Comparison of ENCODE assay signal across 8 cellular contexts in the genomic region with DNA sequence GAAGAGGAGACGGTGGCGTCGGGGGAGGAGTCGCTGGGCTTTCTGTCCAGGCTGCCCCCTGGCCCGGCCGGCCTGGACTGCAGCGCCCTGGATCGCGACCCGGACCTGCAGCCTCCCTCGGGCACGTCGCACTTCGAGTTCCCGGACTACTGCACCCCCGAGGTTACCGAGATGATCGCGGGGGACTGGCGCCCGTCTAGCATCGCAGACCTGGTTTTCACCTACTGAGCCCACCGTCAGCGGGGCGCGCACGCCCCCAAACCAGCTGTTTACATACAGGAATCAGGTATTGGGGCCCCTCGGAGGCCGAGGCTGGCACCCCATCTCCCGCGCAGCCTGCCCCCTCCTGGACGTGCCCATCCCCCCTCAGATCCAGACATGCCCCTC. TPM values are rescaled to one million over a fixed set of nuclear protein-coding genes. Genes with fewer than 3 reads are reported as not detected.
DNase-seq lines count a peak whose midpoint lies in the region; ATAC-seq and TF ChIP-seq lines count a peak whose summit lies in the region.

No MANE protein-coding gene starts in this region.

- H3K9me3 Mint-ChIP-seq in activated naive CD8-positive, alpha-beta T cell treated with anti-CD3 and anti-CD28 coated beads for 36 hours = no peaks in the 10 kb centered on the region
- H3K9me3 Mint-ChIP-seq in stimulated activated effector memory CD8-positive, alpha-beta T cell treated with anti-CD3 and anti-CD28 coated beads, Interleukin-12 subunit alpha, Interleukin-12 subunit beta, amount 100 ng/mL, for 72 hours = no peaks in the 10 kb centered on the region

- peak overlapping the region; percentile 54 for H3K9ac ChIP-seq in iPS-15b (ENCODE audit: low read depth, low read length)

- no peaks in the 10 kb centered on the region for H3K27me3 Mint-ChIP-seq in activated naive CD8-positive, alpha-beta T cell treated with anti-CD3 and anti-CD28 coated beads for 36 hours

- H3K27ac ChIP-seq in HL-60 (replicated peaks) = peak overlapping the region; percentile 67

- H3K4me3 ChIP-seq in HL-60 (replicated peaks; ENCODE audit: insufficient read depth, low read length) (peak overlapping the region; percentile 78), iPS-15b (ENCODE audit: low read depth, low read length) (peak overlapping the region; percentile 80)

- ATAC-seq in stimulated activated effector memory CD8-positive, alpha-beta T cell treated with anti-CD3 and anti-CD28 coated beads, Interleukin-12 subunit alpha, Interleukin-12 subunit beta, amount 100 ng/mL, for 72 hours = no peak
- no peak for ATAC-seq in HG02973 (IDR thresholded peaks at IDR 0.05; ENCODE audit: unreplicated experiment)

- peaks cover 35% of the 10 kb centered on the region for H3K4me1 Mint-ChIP-seq in activated naive CD8-positive, alpha-beta T cell treated with anti-CD3 and anti-CD28 coated beads for 36 hours
- H3K4me1 Mint-ChIP-seq in stimulated activated effector memory CD8-positive, alpha-beta T cell treated with anti-CD3 and anti-CD28 coated beads, Interleukin-12 subunit alpha, Interleukin-12 subunit beta, amount 100 ng/mL, for 72 hours = peaks cover 29% of the 10 kb centered on the region

- H3K27me3 ChIP-seq in HL-60 (ENCODE audit: insufficient read depth, poor library complexity, severe bottlenecking) = no peaks in the 10 kb centered on the region
- no peaks in the 10 kb centered on the region for H3K27me3 ChIP-seq in iPS-15b (ENCODE audit: control insufficient read depth, insufficient read depth, low read length)

- peaks cover 21% of the 10 kb centered on the region for H3K4me1 ChIP-seq in iPS-15b (ENCODE audit: control insufficient read depth, insufficient read depth, low read length)

- peak overlapping the region; percentile 81 for H3K27ac Mint-ChIP-seq in activated naive CD8-positive, alpha-beta T cell treated with anti-CD3 and anti-CD28 coated beads for 36 hours
- H3K27ac Mint-ChIP-seq in stimulated activated effector memory CD8-positive, alpha-beta T cell treated with anti-CD3 and anti-CD28 coated beads, Interleukin-12 subunit alpha, Interleukin-12 subunit beta, amount 100 ng/mL, for 72 hours = no peak overlapping the region

- DNase-seq in Ammon's horn (ENCODE audit: low spot score) (peak; percentile 33), HL-60 (ENCODE audit: low read depth in 1 of 2, low spot score in 1 of 2) (no peak), NCI-H187 treated with DMSO at 0.1 percent for 48 hours (lab: John Stamatoyannopoulos, UW) (no peak), dedifferentiated amniotic fluid mesenchymal stem cell (ENCODE audit: extremely low spot score) (no peak)
- no peak for DNase-seq in activated naive CD8-positive, alpha-beta T cell treated with anti-CD3 and anti-CD28 coated beads for 36 hours
- peak; percentile 14 to 68 for DNase-seq in stimulated activated effector memory CD8-positive, alpha-beta T cell treated with anti-CD3 and anti-CD28 coated beads, Interleukin-12 subunit alpha, Interleukin-12 subunit beta, amount 100 ng/mL, for 72 hours (ENCODE audit: low spot score in 2 of 2)

- H3K9me3 ChIP-seq in iPS-15b (ENCODE audit: control insufficient read depth, insufficient read depth, low read length) = no peaks in the 10 kb centered on the region

- H3K36me3 ChIP-seq in iPS-15b (ENCODE audit: control insufficient read depth, insufficient read depth, low read length) = no peaks in the 10 kb centered on the region

- TF ChIP-seq CTCF in HL-60 (IDR thresholded peaks at IDR 0.05; ENCODE audit: insufficient read depth, low read length) = no peak

- peaks cover 11% of the 10 kb centered on the region for H3K36me3 Mint-ChIP-seq in activated naive CD8-positive, alpha-beta T cell treated with anti-CD3 and anti-CD28 coated beads for 36 hours
- peaks cover 20% of the 10 kb centered on the region for H3K36me3 Mint-ChIP-seq in stimulated activated effector memory CD8-positive, alpha-beta T cell treated with anti-CD3 and anti-CD28 coated beads, Interleukin-12 subunit alpha, Interleukin-12 subunit beta, amount 100 ng/mL, for 72 hours

- H3K4me3 Mint-ChIP-seq in activated naive CD8-positive, alpha-beta T cell treated with anti-CD3 and anti-CD28 coated beads for 36 hours = peak overlapping the region; percentile 83
- peak overlapping the region; percentile 78 for H3K4me3 Mint-ChIP-seq in stimulated activated effector memory CD8-positive, alpha-beta T cell treated with anti-CD3 and anti-CD28 coated beads, Interleukin-12 subunit alpha, Interleukin-12 subunit beta, amount 100 ng/mL, for 72 hours

RNA-seq across cellular contexts. Expression of a gene that starts 1.3 kb away (rescaled TPM):
- 10 to 100 TPM; 13.1 to 13.3 TPM for total RNA-seq in activated naive CD8-positive, alpha-beta T cell treated with anti-CD3 and anti-CD28 coated beads for 36 hours

RNA-seq across cellular contexts. Expression of a gene that starts 20.3 kb away (rescaled TPM):
- 10 to 100 TPM; 11.2 to 12.6 TPM for total RNA-seq in activated naive CD8-positive, alpha-beta T cell treated with anti-CD3 and anti-CD28 coated beads for 36 hours

RNA-seq across cellular contexts. Expression of a gene that starts 29.3 kb away (rescaled TPM):
- 10 to 100 TPM; 23.3 to 24.5 TPM for total RNA-seq in activated naive CD8-positive, alpha-beta T cell treated with anti-CD3 and anti-CD28 coated beads for 36 hours

RNA-seq across cellular contexts. Expression of a gene that starts 36.1 kb away (rescaled TPM):
- total RNA-seq in activated naive CD8-positive, alpha-beta T cell treated with anti-CD3 and anti-CD28 coated beads for 36 hours = 1 to 10 TPM; 7.5 to 7.8 TPM

RNA-seq across cellular contexts. Expression of a gene that starts 53.9 kb away (rescaled TPM):
- total RNA-seq in activated naive CD8-positive, alpha-beta T cell treated with anti-CD3 and anti-CD28 coated beads for 36 hours = 10 to 100 TPM; 57.8 to 58.0 TPM

Comparison
In these comparisons a context has a peak if more than half of its experiments do, and no peak if none do; other contexts are left out.
1. DNase-seq: peak in Ammon's horn (single experiment) and stimulated activated effector memory CD8-positive, alpha-beta T cell treated with anti-CD3 and anti-CD28 coated beads, Interleukin-12 subunit alpha, Interleukin-12 subunit beta, amount 100 ng/mL, for 72 hours (2 of 2); none in HL-60 (0 of 2), activated naive CD8-positive, alpha-beta T cell treated with anti-CD3 and anti-CD28 coated beads for 36 hours (single experiment), NCI-H187 treated with DMSO at 0.1 percent for 48 hours (single experiment) and dedifferentiated amniotic fluid mesenchymal stem cell (single experiment).